ENCODE assay signal across 9 cellular contexts in genomic region chr12:98418357-98419075, GRCh38.
DNase-seq lines count a peak whose midpoint lies in the region; ATAC-seq and TF ChIP-seq lines count a peak whose summit lies in the region.
"Had no signal": no experiment of that assay in that cellular context is flagged by ENCODE, and none has a peak within 500 bp of the region (broad histone marks: within the 10 kb centered on the region; RNA-seq: fewer than 3 reads in every experiment).

No MANE protein-coding gene starts in this region.

- TF ChIP-seq POLR2A in tibial nerve (IDR thresholded peaks at IDR 0.05) = no peak

- H3K9me3 ChIP-seq in adipocyte (ENCODE audit: control insufficient read depth, low read length) (no peaks in the 10 kb centered on the region), hepatocyte (ENCODE audit: low read depth) (no peaks in the 10 kb centered on the region), tibial nerve (no peaks in the 10 kb centered on the region)

- H3K27me3 Mint-ChIP-seq in effector memory CD8-positive, alpha-beta T cell = peaks cover 9 to 32% of the 10 kb centered on the region in 2 donors
- H3K27me3 Mint-ChIP-seq: stimulated activated naive CD8-positive, alpha-beta T cell treated with anti-CD3 and anti-CD28 coated beads, Interleukin-15, Interleukin-2, amounts not matched to agents 100 ng/mL and 50 ng/mL, for 24 hours had no signal

- H3K4me2 ChIP-seq in hepatocyte = peak overlapping the region; percentile 32

- peaks cover 0 to 3% of the 10 kb centered on the region in 2 donors for H3K4me1 Mint-ChIP-seq in effector memory CD8-positive, alpha-beta T cell (ENCODE audit: low read depth in 2 of 2)

- H3K4me1 ChIP-seq in adipocyte (ENCODE audit: control insufficient read depth, insufficient read depth, low read length) (peaks cover 22% of the 10 kb centered on the region), hepatocyte (ENCODE audit: insufficient read depth) (peaks cover 18% of the 10 kb centered on the region), tibial nerve (peaks cover 0 to 35% (median 18%) of the 10 kb centered on the region in 4 donors)

- no peak for TF ChIP-seq CTCF in hepatocyte (IDR thresholded peaks at IDR 0.05; ENCODE audit: poor library complexity)
- no peak for TF ChIP-seq CTCF in tibial nerve (IDR thresholded peaks at IDR 0.05)

- no peak overlapping the region for H3K27ac Mint-ChIP-seq in effector memory CD8-positive, alpha-beta T cell
- H3K27ac Mint-ChIP-seq: stimulated activated naive CD8-positive, alpha-beta T cell treated with anti-CD3 and anti-CD28 coated beads, Interleukin-15, Interleukin-2, amounts not matched to agents 100 ng/mL and 50 ng/mL, for 24 hours had no signal

- H3K36me3 Mint-ChIP-seq in effector memory CD8-positive, alpha-beta T cell (ENCODE audit: insufficient read depth) = no peaks in the 10 kb centered on the region

- no peaks in the 10 kb centered on the region for H3K79me2 ChIP-seq in hepatocyte

- H3K36me3 ChIP-seq in adipocyte (ENCODE audit: control insufficient read depth, insufficient read depth, low read length, severe bottlenecking) (no peaks in the 10 kb centered on the region), hepatocyte (replicated peaks; ENCODE audit: insufficient read depth, low read depth) (no peaks in the 10 kb centered on the region), tibial nerve (no peaks in the 10 kb centered on the region)

- H3K4me3 Mint-ChIP-seq in effector memory CD8-positive, alpha-beta T cell = no peak overlapping the region
- H3K4me3 Mint-ChIP-seq: stimulated activated naive CD8-positive, alpha-beta T cell treated with anti-CD3 and anti-CD28 coated beads, Interleukin-15, Interleukin-2, amounts not matched to agents 100 ng/mL and 50 ng/mL, for 24 hours had no signal

- peak overlapping the region; percentile 16 for H3K9ac ChIP-seq in adipocyte (ENCODE audit: low read length)

- H3K27me3 ChIP-seq in adipocyte (replicated peaks; ENCODE audit: control insufficient read depth, insufficient read depth, low read length) (no peaks in the 10 kb centered on the region), hepatocyte (no peaks in the 10 kb centered on the region), tibial nerve (no peaks in the 10 kb centered on the region)

- DNase-seq in SIG-M5 treated with dmso at 0.1 percent for 504 hours (lab: John Stamatoyannopoulos, UW; ENCODE audit: unreplicated experiment) (peak; percentile 67), SIG-M5 (lab: John Stamatoyannopoulos, UW) (no peak), adipocyte (ENCODE audit: low read depth) (peak; percentile 99), hepatocyte (ENCODE audit: low spot score) (peak; percentile 85), tibial nerve (ENCODE audit: low spot score in 2 of 2) (peak; percentile 80 to 83), superior temporal gyrus (ENCODE audit: extremely low spot score) (no peak)
- no peak for DNase-seq in effector memory CD8-positive, alpha-beta T cell

- no peak overlapping the region for H2AFZ ChIP-seq in hepatocyte

- peak; percentile 69 to 73 for TF ChIP-seq EP300 in tibial nerve (IDR thresholded peaks at IDR 0.05)

- H3K4me3 ChIP-seq in adipocyte (ENCODE audit: low read length) (peak overlapping the region; percentile 59), hepatocyte (no peak overlapping the region), tibial nerve (peak overlapping the region in 1 of 4 donors; percentile 10)

- H3K9me3 Mint-ChIP-seq in effector memory CD8-positive, alpha-beta T cell = no peaks in the 10 kb centered on the region
- H3K9me3 Mint-ChIP-seq: stimulated activated naive CD8-positive, alpha-beta T cell treated with anti-CD3 and anti-CD28 coated beads, Interleukin-15, Interleukin-2, amounts not matched to agents 100 ng/mL and 50 ng/mL, for 24 hours had no signal

- peak; percentile 91 for ATAC-seq in HG03460 (IDR thresholded peaks at IDR 0.05; ENCODE audit: unreplicated experiment)
- ATAC-seq in effector memory CD8-positive, alpha-beta T cell (replicated peaks) = no peak

- WGBS in hepatocyte (ENCODE audit: low lambda C conversion rate, missing lambda C conversion rate) = 33% methylated on average over 7 of the region's 7 CpGs
- 12 to 20% methylated on average over 7 of the region's 7 CpGs for WGBS in tibial nerve, 2 donors

- no peaks in the 10 kb centered on the region for H4K20me1 ChIP-seq in hepatocyte (ENCODE audit: insufficient read depth, poor library complexity, severe bottlenecking)

- peak overlapping the region; percentile 31 for H3K27ac ChIP-seq in hepatocyte
- peak overlapping the region; percentile 53 to 83 (median 68) for H3K27ac ChIP-seq in tibial nerve

- no peaks in the 10 kb centered on the region for H3K9me2 ChIP-seq in hepatocyte (replicated peaks; ENCODE audit: insufficient read depth)

Comparison
In these comparisons a context has a peak if more than half of its experiments do, and no peak if none do; other contexts are left out.
1. DNase-seq: peak in SIG-M5 treated with dmso at 0.1 percent for 504 hours (single experiment), adipocyte (single experiment), hepatocyte (single experiment) and tibial nerve (2 of 2); none in SIG-M5 (single experiment), superior temporal gyrus (single experiment) and effector memory CD8-positive, alpha-beta T cell (0 of 3).